In the genomic region with DNA sequence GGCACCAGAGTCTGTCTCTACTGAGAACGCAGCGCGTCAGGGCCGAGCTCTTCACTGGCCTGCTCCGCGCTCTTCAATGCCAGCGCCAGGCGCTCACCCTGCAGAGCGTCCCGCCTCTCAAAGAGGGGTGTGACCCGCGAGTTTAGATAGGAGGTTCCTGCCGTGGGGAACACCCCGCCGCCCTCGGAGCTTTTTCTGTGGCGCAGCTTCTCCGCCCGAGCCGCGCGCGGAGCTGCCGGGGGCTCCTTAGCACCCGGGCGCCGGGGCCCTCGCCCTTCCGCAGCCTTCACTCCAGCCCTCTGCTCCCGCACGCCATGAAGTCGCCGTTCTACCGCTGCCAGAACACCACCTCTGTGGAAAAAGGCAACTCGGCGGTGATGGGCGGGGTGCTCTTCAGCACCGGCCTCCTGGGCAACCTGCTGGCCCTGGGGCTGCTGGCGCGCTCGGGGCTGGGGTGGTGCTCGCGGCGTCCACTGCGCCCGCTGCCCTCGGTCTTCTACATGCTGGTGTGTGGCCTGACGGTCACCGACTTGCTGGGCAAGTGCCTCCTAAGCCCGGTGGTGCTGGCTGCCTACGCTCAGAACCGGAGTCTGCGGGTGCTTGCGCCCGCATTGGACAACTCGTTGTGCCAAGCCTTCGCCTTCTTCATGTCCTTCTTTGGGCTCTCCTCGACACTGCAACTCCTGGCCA, we compare ENCODE assay signal across 8 cellular contexts. TPM values are rescaled to one million over a fixed set of nuclear protein-coding genes. Genes with fewer than 3 reads are reported as not detected.
DNase-seq lines count a peak whose midpoint lies in the region; ATAC-seq and TF ChIP-seq lines count a peak whose summit lies in the region.

PTGDR (plus strand) TSS at position 198 of the 690 bp plus-strand sequence; CDS start at position 315, 117 bp downstream.

- peak within 1 kb of the TSS; percentile 62 for H3K27ac Mint-ChIP-seq in chondrocyte (ENCODE audit: unreplicated experiment)
- peak within 1 kb of the TSS; percentile 80 for H3K27ac Mint-ChIP-seq in stimulated activated naive B cell treated with anti-CD40 and anti-IgM and Interleukin-4, amounts not matched to agents 10 μg/mL and 1 μg/mL and 100 μg/mL, for 72 hours

- 2 to 3% methylated on average over 13 to 35 of the region's 58 CpGs for WGBS in lower leg skin, 2 donors

- no peaks in the 10 kb centered on the region for H3K36me3 ChIP-seq in ACC112 (ENCODE audit: insufficient read depth, low read length)

- peak; percentile 32 to 52 for ATAC-seq in stimulated activated naive B cell treated with anti-CD40 and anti-IgM and Interleukin-4, amounts not matched to agents 10 μg/mL and 1 μg/mL and 100 μg/mL, for 72 hours (replicated peaks)
- ATAC-seq in GM18909 (IDR thresholded peaks at IDR 0.05; ENCODE audit: poor library complexity, unreplicated experiment) (no peak), HG03108 (IDR thresholded peaks at IDR 0.05; ENCODE audit: unreplicated experiment) (no peak), HG03196 (IDR thresholded peaks at IDR 0.05; ENCODE audit: unreplicated experiment) (no peak)

- H3K27ac ChIP-seq in ACC112 (ENCODE audit: low read depth, low read length) = peak within 1 kb of the TSS; percentile 91

- H3K79me2 ChIP-seq in ACC112 (ENCODE audit: control insufficient read depth, insufficient read depth, low read length, unreplicated experiment) = no peaks in the 10 kb centered on the region

- peaks cover 2% of the 10 kb centered on the region for H3K36me3 Mint-ChIP-seq in chondrocyte (ENCODE audit: low read depth)
- H3K36me3 Mint-ChIP-seq in stimulated activated naive B cell treated with anti-CD40 and anti-IgM and Interleukin-4, amounts not matched to agents 10 μg/mL and 1 μg/mL and 100 μg/mL, for 72 hours = peaks cover 0 to 3% of the 10 kb centered on the region in 2 donors

- peak within 1 kb of the TSS; percentile 87 for H3K4me3 ChIP-seq in ACC112 (ENCODE audit: low read depth, low read length)
- peak within 1 kb of the TSS; percentile 13 for H3K4me3 ChIP-seq in lower leg skin (ENCODE audit: low read depth, poor library complexity, severe bottlenecking)

- no peaks in the 10 kb centered on the region for H3K27me3 ChIP-seq in ACC112 (ENCODE audit: insufficient read depth, low read length)

- no peaks in the 10 kb centered on the region for H3K9me3 Mint-ChIP-seq in chondrocyte (ENCODE audit: low read depth)
- H3K9me3 Mint-ChIP-seq in stimulated activated naive B cell treated with anti-CD40 and anti-IgM and Interleukin-4, amounts not matched to agents 10 μg/mL and 1 μg/mL and 100 μg/mL, for 72 hours = no peaks in the 10 kb centered on the region

- H3K4me1 ChIP-seq in ACC112 (ENCODE audit: control insufficient read depth, insufficient read depth, low read length, unreplicated experiment) = peaks cover 27% of the 10 kb centered on the region

- H2AFZ ChIP-seq in ACC112 (ENCODE audit: low read length, unreplicated experiment) = peak within 1 kb of the TSS; percentile 79

- H3K27me3 Mint-ChIP-seq in chondrocyte (ENCODE audit: low read depth) = peaks cover 35% of the 10 kb centered on the region
- H3K27me3 Mint-ChIP-seq in stimulated activated naive B cell treated with anti-CD40 and anti-IgM and Interleukin-4, amounts not matched to agents 10 μg/mL and 1 μg/mL and 100 μg/mL, for 72 hours = peaks cover 42 to 52% of the 10 kb centered on the region in 2 donors

- intact Hi-C loops in lower leg skin (cut with DNase I; ENCODE audit: low total_unique reads) = no loop called here

- DNase-seq in RPMI7951 (ENCODE audit: low read depth) (peak; percentile 8), chondrocyte (ENCODE audit: low spot score) (no peak), lower leg skin (ENCODE audit: low spot score in 2 of 2) (peak in 1 of 2 donors; percentile 86)
- DNase-seq in stimulated activated naive B cell treated with anti-CD40 and anti-IgM and Interleukin-4, amounts not matched to agents 10 μg/mL and 1 μg/mL and 100 μg/mL, for 72 hours = peak; percentile 4

- no peak for TF ChIP-seq POLR2A in lower leg skin (IDR thresholded peaks at IDR 0.05)

- peaks cover 35% of the 10 kb centered on the region for H3K4me1 Mint-ChIP-seq in chondrocyte (ENCODE audit: low read depth)
- peaks cover 32 to 52% of the 10 kb centered on the region in 2 donors for H3K4me1 Mint-ChIP-seq in stimulated activated naive B cell treated with anti-CD40 and anti-IgM and Interleukin-4, amounts not matched to agents 10 μg/mL and 1 μg/mL and 100 μg/mL, for 72 hours

- TF ChIP-seq CTCF in chondrocyte (IDR thresholded peaks at IDR 0.05) = no peak
- no peak for TF ChIP-seq CTCF in lower leg skin (IDR thresholded peaks at IDR 0.05)

- peak within 1 kb of the TSS; percentile 77 for H3K4me3 Mint-ChIP-seq in chondrocyte (ENCODE audit: unreplicated experiment)
- H3K4me3 Mint-ChIP-seq in stimulated activated naive B cell treated with anti-CD40 and anti-IgM and Interleukin-4, amounts not matched to agents 10 μg/mL and 1 μg/mL and 100 μg/mL, for 72 hours = peak within 1 kb of the TSS; percentile 81 to 82

RNA-seq across cellular contexts. Expression of gene PTGDR, which starts in this region (rescaled TPM):
- total RNA-seq in RPMI7951 (2014; rRNA removed; shearing (Covaris generic)) = not detected in 2 replicates
- total RNA-seq in chondrocyte (0.07 TPM in 1 of 3 replicates, not detected in the others), lower leg skin (1 to 10 TPM in 1 of 4 donors, under 1 TPM in 2, not detected in 1; 0.65 to 2.8 (median 0.88) TPM)

Comparison
In these comparisons a context has a peak if more than half of its experiments do, and no peak if none do; other contexts are left out.
1. Peak in DNase-seq in RPMI7951; RNA of the gene not detected or under 1 TPM.
2. ATAC-seq: peak in stimulated activated naive B cell treated with anti-CD40 and anti-IgM and Interleukin-4, amounts not matched to agents 10 μg/mL and 1 μg/mL and 100 μg/mL, for 72 hours (2 of 2); none in GM18909 (single experiment), HG03108 (single experiment) and HG03196 (single experiment).